In the genomic region with DNA sequence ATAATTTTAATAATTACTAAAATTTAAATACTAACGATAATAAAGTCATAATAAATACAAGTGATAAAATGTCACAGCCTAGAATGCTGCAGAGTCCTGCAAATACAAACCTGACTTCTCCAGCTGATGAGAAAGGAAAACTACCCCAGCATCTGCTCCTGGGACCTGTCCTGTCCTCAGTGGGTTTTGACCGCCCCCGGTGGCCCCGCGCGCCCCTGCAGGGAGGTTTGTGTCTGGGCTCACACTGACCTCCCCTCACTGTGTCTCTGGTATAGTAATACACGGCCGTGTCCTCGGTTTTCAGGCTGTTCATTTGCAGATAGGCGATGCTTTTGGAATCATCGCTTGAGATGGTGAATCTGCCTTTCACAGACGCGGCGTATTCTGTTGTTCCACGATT, we compare ENCODE assay signal across 18 cellular contexts.
A peak's percentile ranks its signal among the peaks of the same experiment; 100 is the strongest.
DNase-seq lines count a peak whose midpoint lies in the region; ATAC-seq and TF ChIP-seq lines count a peak whose summit lies in the region.
"Had no signal": no experiment of that assay in that cellular context is flagged by ENCODE, and none has a peak within 500 bp of the region (broad histone marks: within the 10 kb centered on the region; RNA-seq: fewer than 3 reads in every experiment).

No MANE protein-coding gene starts in this region.

- TF ChIP-seq CTCF in activated CD8-positive, alpha-beta T cell treated with anti-CD3 and anti-CD28 coated beads for 36 hours (IDR thresholded peaks at IDR 0.05) = no peak
- 0 out of 2 replicates have a peak, but pooled peaks have one; percentile 22 for TF ChIP-seq CTCF in KMS-11 (conservative IDR thresholded peaks at IDR 0.05; ENCODE audit: low read depth, low read length)

- H3K36me3 ChIP-seq in KMS-11 (ENCODE audit: insufficient read depth) (no peaks in the 10 kb centered on the region), MG63 (no peaks in the 10 kb centered on the region)
- H3K36me3 ChIP-seq: ovary, sigmoid colon had no signal

- no peak overlapping the region for H3K4me3 Mint-ChIP-seq in activated CD8-positive, alpha-beta T cell treated with anti-CD3 and anti-CD28 coated beads for 36 hours
- no peak overlapping the region for H3K4me3 Mint-ChIP-seq in activated CD8-positive, alpha-beta T cell treated with anti-CD3 and anti-CD28 coated beads, Interleukin-2, amount 10 ng/mL, durations not matched to agents 7 days and 5 days
- H3K4me3 Mint-ChIP-seq: CD4-positive, CD25-positive, alpha-beta regulatory T cell; immature natural killer cell; stimulated activated naive CD8-positive, alpha-beta T cell treated with anti-CD3 and anti-CD28 coated beads, Interleukin-15, Interleukin-2, amounts not matched to agents 100 ng/mL and 50 ng/mL, for 24 hours had no signal

- POLR2A ChIA-PET in activated CD8-positive, alpha-beta T cell treated with anti-CD3 and anti-CD28 coated beads for 36 hours (lab: Charles Lee) = no interaction called here
- POLR2A ChIA-PET in activated CD8-positive, alpha-beta T cell treated with anti-CD3 and anti-CD28 coated beads, Interleukin-2, amount 10 ng/mL, durations not matched to agents 7 days and 5 days (lab: Charles Lee) = no interaction called here

- no peak overlapping the region for H3K9ac ChIP-seq in KMS-11

- no peaks in the 10 kb centered on the region for H3K79me2 ChIP-seq in KMS-11 (ENCODE audit: insufficient read depth, low read depth)

- no peak for ATAC-seq in activated CD8-positive, alpha-beta T cell treated with anti-CD3 and anti-CD28 coated beads for 36 hours
- ATAC-seq in activated CD8-positive, alpha-beta T cell treated with anti-CD3 and anti-CD28 coated beads, Interleukin-2, amount 10 ng/mL, durations not matched to agents 7 days and 5 days = no peak
- ATAC-seq in GM18505 (IDR thresholded peaks at IDR 0.05; ENCODE audit: unreplicated experiment) = no peak
- ATAC-seq: Right ventricle myocardium inferior had no signal

- H3K27me3 ChIP-seq in KMS-11 (ENCODE audit: insufficient read depth, low read depth) = no peaks in the 10 kb centered on the region
- no peaks in the 10 kb centered on the region for H3K27me3 ChIP-seq in MG63
- H3K27me3 ChIP-seq: ovary had no signal

- H2AFZ ChIP-seq in KMS-11 (ENCODE audit: low read depth) = no peak overlapping the region

- H3K4me2 ChIP-seq in KMS-11 = no peak overlapping the region

- no peaks in the 10 kb centered on the region for H4K20me1 ChIP-seq in KMS-11 (ENCODE audit: insufficient read depth)

- no peaks in the 10 kb centered on the region for H3K36me3 Mint-ChIP-seq in activated CD8-positive, alpha-beta T cell treated with anti-CD3 and anti-CD28 coated beads for 36 hours (ENCODE audit: low read depth)
- H3K36me3 Mint-ChIP-seq in activated CD8-positive, alpha-beta T cell treated with anti-CD3 and anti-CD28 coated beads, Interleukin-2, amount 10 ng/mL, durations not matched to agents 7 days and 5 days (ENCODE audit: low read depth) = peaks cover 6% of the 10 kb centered on the region
- H3K36me3 Mint-ChIP-seq: CD4-positive, CD25-positive, alpha-beta regulatory T cell; immature natural killer cell had no signal

- TF ChIP-seq POLR2A in GM18505 (IDR thresholded peaks at IDR 0.05; ENCODE audit: borderline replicate concordance, extremely low read depth, insufficient read depth, insufficient read length) = no peak

- H3K4me1 ChIP-seq in KMS-11 (ENCODE audit: low read depth, poor library complexity, severe bottlenecking) = no peaks in the 10 kb centered on the region
- H3K4me1 ChIP-seq: sigmoid colon had no signal

- H3K9me3 ChIP-seq in MG63 = no peaks in the 10 kb centered on the region
- H3K9me3 ChIP-seq: ovary, sigmoid colon had no signal

- intact Hi-C loops in activated CD8-positive, alpha-beta T cell treated with anti-CD3 and anti-CD28 coated beads for 36 hours (cut with micrococcal nuclease) = no loop called here

- peaks cover 5% of the 10 kb centered on the region for H3K27me3 Mint-ChIP-seq in activated CD8-positive, alpha-beta T cell treated with anti-CD3 and anti-CD28 coated beads for 36 hours
- H3K27me3 Mint-ChIP-seq in activated CD8-positive, alpha-beta T cell treated with anti-CD3 and anti-CD28 coated beads, Interleukin-2, amount 10 ng/mL, durations not matched to agents 7 days and 5 days (ENCODE audit: low read depth) = peaks cover 44% of the 10 kb centered on the region

- H3K27ac Mint-ChIP-seq in activated CD8-positive, alpha-beta T cell treated with anti-CD3 and anti-CD28 coated beads for 36 hours = no peak overlapping the region
- H3K27ac Mint-ChIP-seq in activated CD8-positive, alpha-beta T cell treated with anti-CD3 and anti-CD28 coated beads, Interleukin-2, amount 10 ng/mL, durations not matched to agents 7 days and 5 days = no peak overlapping the region
- H3K27ac Mint-ChIP-seq: CD4-positive, CD25-positive, alpha-beta regulatory T cell; immature natural killer cell; stimulated activated naive CD8-positive, alpha-beta T cell treated with anti-CD3 and anti-CD28 coated beads, Interleukin-15, Interleukin-2, amounts not matched to agents 100 ng/mL and 50 ng/mL, for 24 hours had no signal

- H3K9me3 Mint-ChIP-seq in activated CD8-positive, alpha-beta T cell treated with anti-CD3 and anti-CD28 coated beads for 36 hours = peaks cover 3% of the 10 kb centered on the region
- H3K9me3 Mint-ChIP-seq in activated CD8-positive, alpha-beta T cell treated with anti-CD3 and anti-CD28 coated beads, Interleukin-2, amount 10 ng/mL, durations not matched to agents 7 days and 5 days (ENCODE audit: insufficient read depth) = peaks cover 7% of the 10 kb centered on the region

- peak; percentile 10 for DNase-seq in activated CD8-positive, alpha-beta T cell treated with anti-CD3 and anti-CD28 coated beads for 36 hours
- no peak for DNase-seq in activated CD8-positive, alpha-beta T cell treated with anti-CD3 and anti-CD28 coated beads, Interleukin-2, amount 10 ng/mL, durations not matched to agents 7 days and 5 days
- DNase-seq in activated T-cell treated with anti-CD3 and anti-CD28 coated beads, Interleukin-2, amount 50 U/mL, for 1 hour = peak; percentile 52
- peak in 2 of 3 experiments; percentile 2 to 48 for DNase-seq in stimulated activated CD4-positive, alpha-beta T cell treated with anti-CD3 and anti-CD28 coated beads, TNF-alpha, amount 100 ng/mL, for 24 hours (ENCODE audit: low read depth in 3 of 3)
- no peak for DNase-seq in MG63
- no peak for DNase-seq in GOT3 (lab: John Stamatoyannopoulos, UW)
- DNase-seq: CD4-positive, CD25-positive, alpha-beta regulatory T cell; effector memory CD4-positive, alpha-beta T cell; head of caudate nucleus; immature natural killer cell; NCI-H1436; ovary; sigmoid colon had no signal

- peaks cover 19% of the 10 kb centered on the region for H3K4me1 Mint-ChIP-seq in activated CD8-positive, alpha-beta T cell treated with anti-CD3 and anti-CD28 coated beads for 36 hours (ENCODE audit: low read depth)
- H3K4me1 Mint-ChIP-seq in activated CD8-positive, alpha-beta T cell treated with anti-CD3 and anti-CD28 coated beads, Interleukin-2, amount 10 ng/mL, durations not matched to agents 7 days and 5 days (ENCODE audit: low read depth) = peaks cover 12% of the 10 kb centered on the region

- H3K4me3 ChIP-seq in KMS-11 (IDR thresholded peaks at IDR 0.05; ENCODE audit: insufficient read depth, low read depth, low read length) (no peak overlapping the region), MG63 (no peak overlapping the region)
- H3K4me3 ChIP-seq: ovary, sigmoid colon had no signal

- CTCF ChIA-PET in activated CD8-positive, alpha-beta T cell treated with anti-CD3 and anti-CD28 coated beads for 36 hours (lab: Charles Lee) = interaction anchor here (1.3 to 7.5 kb wide), 6 partner anchors 9 to 53 kb away, joined by 4 to 98 read pairs (median 17); no protein-coding TSS in a partner anchor
- CTCF ChIA-PET in activated CD8-positive, alpha-beta T cell treated with anti-CD3 and anti-CD28 coated beads, Interleukin-2, amount 10 ng/mL, durations not matched to agents 7 days and 5 days (lab: Charles Lee) = interaction anchor here (1.0 to 2.0 kb wide), 3 partner anchors 8 to 75 kb away, joined by 3 to 4 read pairs (median 4); no protein-coding TSS in a partner anchor

- no peak overlapping the region for H3K27ac ChIP-seq in KMS-11
- H3K27ac ChIP-seq: ovary, sigmoid colon, VCaP had no signal

Comparison
In these comparisons a context has a peak if more than half of its experiments do, and no peak if none do; other contexts are left out.
1. DNase-seq: peak in activated CD8-positive, alpha-beta T cell treated with anti-CD3 and anti-CD28 coated beads for 36 hours (single experiment), activated T-cell treated with anti-CD3 and anti-CD28 coated beads, Interleukin-2, amount 50 U/mL, for 1 hour (single experiment) and stimulated activated CD4-positive, alpha-beta T cell treated with anti-CD3 and anti-CD28 coated beads, TNF-alpha, amount 100 ng/mL, for 24 hours (2 of 3); none in activated CD8-positive, alpha-beta T cell treated with anti-CD3 and anti-CD28 coated beads, Interleukin-2, amount 10 ng/mL, durations not matched to agents 7 days and 5 days (single experiment), MG63 (single experiment) and GOT3 (single experiment).